ENCODE assay signal across 11 cellular contexts in genomic region chr12:116532428-116532827, GRCh38. TPM values are rescaled to one million over a fixed set of nuclear protein-coding genes. Genes with fewer than 3 reads are reported as not detected.
A peak's percentile ranks its signal among the peaks of the same experiment; 100 is the strongest.
DNase-seq lines count a peak whose midpoint lies in the region; ATAC-seq, FAIRE-seq and TF ChIP-seq lines count a peak whose summit lies in the region.
"Had no signal": no experiment of that assay in that cellular context is flagged by ENCODE, and none has a peak within 500 bp of the region (broad histone marks: within the 10 kb centered on the region; RNA-seq: fewer than 3 reads in every experiment).

No MANE protein-coding gene starts in this region.

- H3K36me3 Mint-ChIP-seq in T-helper 1 cell treated with Interleukin-12 subunit alpha and Interleukin-12 subunit beta and Interleukin-4 antibody, amounts not matched to agents 30 μg/mL and 1 μg/mL, for 36 hours (ENCODE audit: low read depth): peaks cover 2% of the 10 kb centered on the region
- no peaks in the 10 kb centered on the region for H3K36me3 Mint-ChIP-seq in dendritic cell treated with granulocyte-macrophage colony-stimulating factor and Interleukin-4, amounts not matched to agents 40 ng/mL and 50 ng/mL, for 4 days (ENCODE audit: low read depth)

- peak overlapping the region; percentile 97 for H3K4me2 ChIP-seq in OCI-LY3 (ENCODE audit: low read length)

- H3K4me3 ChIP-seq in OCI-LY3 (ENCODE audit: low read length) (peak overlapping the region; percentile 86), psoas muscle (peak overlapping the region; percentile 72)

- H3K4me1 Mint-ChIP-seq in T-helper 1 cell treated with Interleukin-12 subunit alpha and Interleukin-12 subunit beta and Interleukin-4 antibody, amounts not matched to agents 30 μg/mL and 1 μg/mL, for 36 hours (ENCODE audit: low read depth): peaks cover 21% of the 10 kb centered on the region
- H3K4me1 Mint-ChIP-seq in dendritic cell treated with granulocyte-macrophage colony-stimulating factor and Interleukin-4, amounts not matched to agents 40 ng/mL and 50 ng/mL, for 4 days (ENCODE audit: low read depth): peaks cover 52% of the 10 kb centered on the region

- H3K9me3 ChIP-seq in OCI-LY3 (ENCODE audit: insufficient read depth, low read length): no peaks in the 10 kb centered on the region
- H3K9me3 ChIP-seq in psoas muscle: no peaks in the 10 kb centered on the region
- H3K9me3 ChIP-seq: SJSA1 had no signal

- DNase-seq in T-helper 1 cell (no peak), psoas muscle (no peak), dedifferentiated amniotic fluid mesenchymal stem cell (ENCODE audit: extremely low spot score) (no peak), H54 (ENCODE audit: insufficient read length, low spot score) (no peak), islet precursor cell (no peak)

- peak overlapping the region; percentile 97 for H2AFZ ChIP-seq in OCI-LY3 (ENCODE audit: low read depth, low read length)

- peaks cover 6% of the 10 kb centered on the region for H3K9me3 Mint-ChIP-seq in T-helper 1 cell treated with Interleukin-12 subunit alpha and Interleukin-12 subunit beta and Interleukin-4 antibody, amounts not matched to agents 30 μg/mL and 1 μg/mL, for 36 hours
- peaks cover 5% of the 10 kb centered on the region for H3K9me3 Mint-ChIP-seq in dendritic cell treated with granulocyte-macrophage colony-stimulating factor and Interleukin-4, amounts not matched to agents 40 ng/mL and 50 ng/mL, for 4 days

- no peak for ATAC-seq in psoas muscle

- H3K36me3 ChIP-seq in OCI-LY3 (replicated peaks; ENCODE audit: low read depth, low read length) (no peaks in the 10 kb centered on the region), psoas muscle (ENCODE audit: insufficient read depth in 1 of 2, low read depth in 1 of 2) (no peaks in the 10 kb centered on the region)
- H3K36me3 ChIP-seq: SJSA1 had no signal

- intact Hi-C loops in dendritic cell treated with granulocyte-macrophage colony-stimulating factor and Interleukin-4, amounts not matched to agents 40 ng/mL and 50 ng/mL, for 4 days (cut with micrococcal nuclease): no loop called here
- intact Hi-C loops in psoas muscle (cut with DNase I): no loop called here

- peak overlapping the region; percentile 53 for H3K4me3 Mint-ChIP-seq in T-helper 1 cell treated with Interleukin-12 subunit alpha and Interleukin-12 subunit beta and Interleukin-4 antibody, amounts not matched to agents 30 μg/mL and 1 μg/mL, for 36 hours
- no peak overlapping the region for H3K4me3 Mint-ChIP-seq in dendritic cell treated with granulocyte-macrophage colony-stimulating factor and Interleukin-4, amounts not matched to agents 40 ng/mL and 50 ng/mL, for 4 days

- H3K27me3 ChIP-seq in OCI-LY3 (ENCODE audit: low read depth, low read length) (peaks cover 10% of the 10 kb centered on the region; the same call in 1 of the 2 replicates), psoas muscle (ENCODE audit: insufficient read depth in 3 of 3, low read length in 2 of 3) (no peaks in the 10 kb centered on the region)
- H3K27me3 ChIP-seq: SJSA1 had no signal

- WGBS in psoas muscle, 3 donors: 67 to 78% (median 75%) methylated on average over 4 of the region's 4 CpGs

- FAIRE-seq in H54 (lab: Jason Lieb, UNC): no peak

- H3K27ac ChIP-seq in OCI-LY3 (ENCODE audit: low read length) (no peak overlapping the region), psoas muscle (no peak overlapping the region)
- H3K27ac ChIP-seq: HL-60, SJSA1 had no signal

- H3K4me1 ChIP-seq in OCI-LY3 (ENCODE audit: low read length) (peaks cover 27% of the 10 kb centered on the region), psoas muscle (peaks cover 13% of the 10 kb centered on the region)

- TF ChIP-seq POLR2A in H54 (IDR thresholded peaks at IDR 0.05; ENCODE audit: low read depth, low read length): no peak

- TF ChIP-seq CTCF in OCI-LY3 (IDR thresholded peaks at IDR 0.05; ENCODE audit: low read depth, low read length): peak; percentile 37
- no peak for TF ChIP-seq CTCF in psoas muscle (IDR thresholded peaks at IDR 0.05)

- H3K9ac ChIP-seq in OCI-LY3 (ENCODE audit: low read length): 0 out of 2 replicates have a peak overlapping the region, but pooled peaks have one; percentile 38

- peaks cover 19% of the 10 kb centered on the region for H3K27me3 Mint-ChIP-seq in T-helper 1 cell treated with Interleukin-12 subunit alpha and Interleukin-12 subunit beta and Interleukin-4 antibody, amounts not matched to agents 30 μg/mL and 1 μg/mL, for 36 hours (ENCODE audit: low read depth)
- H3K27me3 Mint-ChIP-seq in dendritic cell treated with granulocyte-macrophage colony-stimulating factor and Interleukin-4, amounts not matched to agents 40 ng/mL and 50 ng/mL, for 4 days: peaks cover 24% of the 10 kb centered on the region

- H3K27ac Mint-ChIP-seq in T-helper 1 cell treated with Interleukin-12 subunit alpha and Interleukin-12 subunit beta and Interleukin-4 antibody, amounts not matched to agents 30 μg/mL and 1 μg/mL, for 36 hours: no peak overlapping the region
- H3K27ac Mint-ChIP-seq in dendritic cell treated with granulocyte-macrophage colony-stimulating factor and Interleukin-4, amounts not matched to agents 40 ng/mL and 50 ng/mL, for 4 days: peak overlapping the region; percentile 74

- no peaks in the 10 kb centered on the region for H4K20me1 ChIP-seq in OCI-LY3 (ENCODE audit: insufficient read depth, low read length)

- no peaks in the 10 kb centered on the region for H3K79me2 ChIP-seq in OCI-LY3 (ENCODE audit: low read length)

RNA-seq across cellular contexts. Expression of gene MAP1LC3B2, which starts 26.8 kb away (rescaled TPM):
- total RNA-seq in psoas muscle: 1 to 10 TPM; 1.4 to 4.1 (median 1.8) TPM
- polyA plus RNA-seq in psoas muscle: 1 to 10 TPM; 2.2 to 9.2 (median 4.3) TPM
- total RNA-seq: epithelial cell of proximal tubule had no signal
